In the genomic region with DNA sequence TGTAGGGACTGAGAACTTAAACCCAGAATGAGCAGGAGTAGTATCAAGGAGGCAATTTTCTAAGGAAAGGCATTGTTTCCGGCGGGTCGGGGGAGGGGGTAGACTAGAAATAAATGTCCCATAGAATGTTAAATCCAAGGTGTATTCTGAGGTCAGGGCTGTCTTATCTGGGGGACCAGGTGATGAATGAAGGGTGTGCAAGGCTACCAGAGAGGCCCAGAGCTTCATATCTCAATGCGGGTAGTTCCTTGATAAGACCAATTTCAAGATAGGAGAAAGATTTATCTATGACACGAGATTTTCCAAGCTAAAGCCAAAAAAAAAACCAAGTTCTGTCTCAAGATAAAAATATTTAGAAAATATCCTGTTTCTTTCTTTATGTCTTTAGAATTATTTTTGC, we compare ENCODE assay signal across 11 cellular contexts. TPM values are rescaled to one million over a fixed set of nuclear protein-coding genes. Genes with fewer than 3 reads are reported as not detected.
DNase-seq lines count a peak whose midpoint lies in the region; ATAC-seq and TF ChIP-seq lines count a peak whose summit lies in the region.
"Had no signal": no experiment of that assay in that cellular context is flagged by ENCODE, and none has a peak within 500 bp of the region (broad histone marks: within the 10 kb centered on the region; RNA-seq: fewer than 3 reads in every experiment).

No MANE protein-coding gene starts in this region.

- peak overlapping the region; percentile 29 to 55 for H3K27ac Mint-ChIP-seq in natural killer cell
- H3K27ac Mint-ChIP-seq in natural killer cell treated with Interleukin-12 subunit alpha and Interleukin-12 subunit beta and Interleukin-15 and Interleukin-18, amount 100 ng/mL, for 72 hours: no peak overlapping the region
- peak overlapping the region; percentile 40 for H3K27ac Mint-ChIP-seq in mesothelial cell of epicardium
- no peak overlapping the region for H3K27ac Mint-ChIP-seq in endothelial cell (ENCODE audit: unreplicated experiment)

- H3K9me3 Mint-ChIP-seq in natural killer cell (no peaks in the 10 kb centered on the region), mesothelial cell of epicardium (no peaks in the 10 kb centered on the region), endothelial cell (ENCODE audit: unreplicated experiment) (no peaks in the 10 kb centered on the region)
- H3K9me3 Mint-ChIP-seq in natural killer cell treated with Interleukin-12 subunit alpha and Interleukin-12 subunit beta and Interleukin-15 and Interleukin-18, amount 100 ng/mL, for 72 hours: no peaks in the 10 kb centered on the region
- H3K9me3 Mint-ChIP-seq: CD4-positive, CD25-positive, alpha-beta regulatory T cell had no signal

- no peak for ATAC-seq in natural killer cell
- no peak for ATAC-seq in natural killer cell treated with Interleukin-12 subunit alpha and Interleukin-12 subunit beta and Interleukin-15 and Interleukin-18, amount 100 ng/mL, for 72 hours
- no peak for ATAC-seq in GM18517 (IDR thresholded peaks at IDR 0.05; ENCODE audit: unreplicated experiment)
- ATAC-seq in HG03571 (IDR thresholded peaks at IDR 0.05; ENCODE audit: unreplicated experiment): no peak
- ATAC-seq in GM21360 (IDR thresholded peaks at IDR 0.05; ENCODE audit: unreplicated experiment): no peak

- H3K4me3 ChIP-seq in adrenal gland: no peak overlapping the region
- H3K4me3 ChIP-seq: A549 had no signal

- H3K4me1 ChIP-seq in adrenal gland (replicated peaks in 1 of 2): peaks cover 12 to 26% of the 10 kb centered on the region in 2 donors

- TF ChIP-seq CTCF in natural killer cell (IDR thresholded peaks at IDR 0.05) (no peak), adrenal gland (IDR thresholded peaks at IDR 0.05) (no peak), mesothelial cell of epicardium (IDR thresholded peaks at IDR 0.05; ENCODE audit: unreplicated experiment) (no peak), endothelial cell (IDR thresholded peaks at IDR 0.05; ENCODE audit: unreplicated experiment) (no peak)

- no peaks in the 10 kb centered on the region for H3K9me3 ChIP-seq in adrenal gland (replicated peaks in 1 of 3)
- H3K9me3 ChIP-seq: A549 had no signal

- WGBS in adrenal gland, 4 donors: 28 to 51% (median 40%) methylated on average over 5 of the region's 5 CpGs

- no peaks in the 10 kb centered on the region for H3K27me3 Mint-ChIP-seq in natural killer cell (ENCODE audit: low read depth in 2 of 2)
- no peaks in the 10 kb centered on the region for H3K27me3 Mint-ChIP-seq in natural killer cell treated with Interleukin-12 subunit alpha and Interleukin-12 subunit beta and Interleukin-15 and Interleukin-18, amount 100 ng/mL, for 72 hours
- no peaks in the 10 kb centered on the region for H3K27me3 Mint-ChIP-seq in mesothelial cell of epicardium (ENCODE audit: low read depth)
- peaks cover 2% of the 10 kb centered on the region for H3K27me3 Mint-ChIP-seq in endothelial cell (ENCODE audit: unreplicated experiment)
- H3K27me3 Mint-ChIP-seq: CD4-positive, CD25-positive, alpha-beta regulatory T cell had no signal

- TF ChIP-seq POLR2A in adrenal gland (IDR thresholded peaks at IDR 0.05): no peak

- H3K36me3 Mint-ChIP-seq in natural killer cell: no peaks in the 10 kb centered on the region
- no peaks in the 10 kb centered on the region for H3K36me3 Mint-ChIP-seq in natural killer cell treated with Interleukin-12 subunit alpha and Interleukin-12 subunit beta and Interleukin-15 and Interleukin-18, amount 100 ng/mL, for 72 hours
- no peaks in the 10 kb centered on the region for H3K36me3 Mint-ChIP-seq in mesothelial cell of epicardium
- peaks cover 3% of the 10 kb centered on the region for H3K36me3 Mint-ChIP-seq in endothelial cell (ENCODE audit: low read depth, unreplicated experiment)
- H3K36me3 Mint-ChIP-seq: CD4-positive, CD25-positive, alpha-beta regulatory T cell had no signal

- no peaks in the 10 kb centered on the region for H3K36me3 ChIP-seq in adrenal gland (replicated peaks in 1 of 2)

- H3K27ac ChIP-seq in adrenal gland: peak overlapping the region; percentile 41 to 89 (median 76)
- H3K27ac ChIP-seq: KMS-11 had no signal

- H3K4me3 Mint-ChIP-seq in natural killer cell (no peak overlapping the region), mesothelial cell of epicardium (no peak overlapping the region), endothelial cell (ENCODE audit: unreplicated experiment) (no peak overlapping the region)
- H3K4me3 Mint-ChIP-seq in natural killer cell treated with Interleukin-12 subunit alpha and Interleukin-12 subunit beta and Interleukin-15 and Interleukin-18, amount 100 ng/mL, for 72 hours: no peak overlapping the region

- no peak for DNase-seq in natural killer cell
- DNase-seq in natural killer cell treated with Interleukin-12 subunit alpha and Interleukin-12 subunit beta and Interleukin-15 and Interleukin-18, amount 100 ng/mL, for 72 hours (ENCODE audit: low spot score): no peak
- peak in 2 of 7 donors; percentile 33 for DNase-seq in adrenal gland
- no peak for DNase-seq in mesothelial cell of epicardium (ENCODE audit: low spot score in 2 of 2, unreplicated experiment in 2 of 2)
- no peak for DNase-seq in endothelial cell (ENCODE audit: low spot score)

- no peaks in the 10 kb centered on the region for H3K27me3 ChIP-seq in adrenal gland

- intact Hi-C loops in natural killer cell (cut with micrococcal nuclease): loop anchor here (1.0 to 10.0 kb wide), 3 partner anchors 141 to 427 kb away; partner anchors contain the start of genes ACTN3 and ZDHHC24
- intact Hi-C loops in adrenal gland (cut with DNase I): loop anchor here in 1 of 2 donors (5.0 kb wide), 1 partner anchor 143 kb away; no protein-coding TSS in a partner anchor

- peaks cover 13 to 18% of the 10 kb centered on the region in 2 donors for H3K4me1 Mint-ChIP-seq in natural killer cell
- peaks cover 8 to 9% of the 10 kb centered on the region in 2 donors for H3K4me1 Mint-ChIP-seq in natural killer cell treated with Interleukin-12 subunit alpha and Interleukin-12 subunit beta and Interleukin-15 and Interleukin-18, amount 100 ng/mL, for 72 hours (ENCODE audit: low read depth in 2 of 2)
- peaks cover 2% of the 10 kb centered on the region for H3K4me1 Mint-ChIP-seq in mesothelial cell of epicardium
- peaks cover 7% of the 10 kb centered on the region for H3K4me1 Mint-ChIP-seq in endothelial cell (ENCODE audit: unreplicated experiment)

RNA-seq across cellular contexts. Expression of gene RCE1, which starts 8.3 kb away (rescaled TPM):
- total RNA-seq in natural killer cell (10 to 100 TPM; 41.3 to 47.0 (median 41.7) TPM), adrenal gland (10 to 100 TPM; 12.5 to 24.8 (median 19.4) TPM), mesothelial cell of epicardium (27.0 to 27.8 TPM (median 27.2 TPM) in 3 replicates), endothelial cell (ENCODE audit: unreplicated experiment) (25.2 TPM)
- total RNA-seq in natural killer cell treated with Interleukin-12 subunit alpha and Interleukin-12 subunit beta and Interleukin-15 and Interleukin-18, amount 100 ng/mL, for 72 hours: 10 to 100 TPM; 26.8 to 37.9 TPM
- polyA plus RNA-seq in adrenal gland: 10 to 100 TPM in 2 of 3 donors, 1 to 10 TPM in 1; 5.2 to 19.5 (median 16.5) TPM

RNA-seq across cellular contexts. Expression of gene LRFN4, which starts 21.9 kb away (rescaled TPM):
- total RNA-seq in natural killer cell: 1 to 10 TPM; 1.2 to 3.4 (median 2.0) TPM
- total RNA-seq in natural killer cell treated with Interleukin-12 subunit alpha and Interleukin-12 subunit beta and Interleukin-15 and Interleukin-18, amount 100 ng/mL, for 72 hours: 1 to 10 TPM; 1.4 to 7.9 TPM
- total RNA-seq in adrenal gland: 10 to 100 TPM in 7 of 8 donors, 1 to 10 TPM in 1; 9.4 to 25.6 (median 17.0) TPM
- polyA plus RNA-seq in adrenal gland: 10 to 100 TPM in 2 of 3 donors, under 1 TPM in 1; 0.24 to 74.3 (median 17.1) TPM
- total RNA-seq in mesothelial cell of epicardium: 26.6 to 28.1 TPM (median 27.5 TPM) in 3 replicates
- 21.4 TPM for total RNA-seq in endothelial cell (ENCODE audit: unreplicated experiment)

Comparison
In these comparisons a context has a peak if more than half of its experiments do, and no peak if none do; other contexts are left out.
1. H3K27ac Mint-ChIP-seq: peak in natural killer cell (2 of 2) and mesothelial cell of epicardium (single experiment); none in natural killer cell treated with Interleukin-12 subunit alpha and Interleukin-12 subunit beta and Interleukin-15 and Interleukin-18, amount 100 ng/mL, for 72 hours (0 of 2) and endothelial cell (single experiment).